ENCODE assay signal across 12 cellular contexts in the genomic region with DNA sequence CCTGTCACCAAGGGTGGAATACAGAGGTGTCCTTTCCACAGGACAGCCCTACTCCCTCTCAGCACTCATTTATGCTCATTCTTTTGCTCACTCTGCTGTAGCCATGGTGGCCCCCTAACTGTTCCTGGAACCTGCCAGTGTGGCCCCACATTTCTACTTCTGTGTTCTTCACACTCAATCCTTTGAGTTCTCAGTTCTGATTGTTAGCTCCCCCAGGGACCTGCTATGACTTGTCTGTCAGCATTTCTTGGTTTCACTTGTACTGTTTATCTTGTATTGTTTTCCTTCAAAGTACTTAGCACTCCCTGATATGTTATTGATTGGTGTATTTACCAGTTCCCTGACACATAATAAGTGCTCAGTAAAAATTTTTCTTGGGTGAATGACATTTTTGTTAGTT. TPM values are rescaled to one million over a fixed set of nuclear protein-coding genes. Genes with fewer than 3 reads are reported as not detected.
DNase-seq lines count a peak whose midpoint lies in the region; ATAC-seq lines count a peak whose summit lies in the region.
"Had no signal": no experiment of that assay in that cellular context is flagged by ENCODE, and none has a peak within 500 bp of the region (broad histone marks: within the 10 kb centered on the region; RNA-seq: fewer than 3 reads in every experiment).

No MANE protein-coding gene starts in this region.

- peaks cover 17% of the 10 kb centered on the region for H3K36me3 Mint-ChIP-seq in activated CD4-positive, alpha-beta memory T cell treated with anti-CD3 and anti-CD28 coated beads for 36 hours

- no peaks in the 10 kb centered on the region for H3K27me3 Mint-ChIP-seq in activated CD4-positive, alpha-beta memory T cell treated with anti-CD3 and anti-CD28 coated beads for 36 hours

- CTCF ChIA-PET in activated CD4-positive, alpha-beta memory T cell treated with anti-CD3 and anti-CD28 coated beads for 36 hours (lab: Charles Lee): no interaction called here

- intact Hi-C loops in activated CD4-positive, alpha-beta memory T cell treated with anti-CD3 and anti-CD28 coated beads for 36 hours (cut with micrococcal nuclease): no loop called here

- peak; percentile 86 for ATAC-seq in GM18517 (IDR thresholded peaks at IDR 0.05; ENCODE audit: unreplicated experiment)
- ATAC-seq in GM19463 (IDR thresholded peaks at IDR 0.05; ENCODE audit: unreplicated experiment): peak; percentile 79
- ATAC-seq in HG02981 (IDR thresholded peaks at IDR 0.05; ENCODE audit: unreplicated experiment): peak; percentile 80

- POLR2A ChIA-PET in activated CD4-positive, alpha-beta memory T cell treated with anti-CD3 and anti-CD28 coated beads for 36 hours (lab: Charles Lee): no interaction called here

- H3K4me3 Mint-ChIP-seq in activated CD4-positive, alpha-beta memory T cell treated with anti-CD3 and anti-CD28 coated beads for 36 hours: no peak overlapping the region

- no peak for DNase-seq in activated CD4-positive, alpha-beta memory T cell treated with anti-CD3 and anti-CD28 coated beads for 36 hours
- DNase-seq in putamen (ENCODE audit: low spot score): no peak
- no peak for DNase-seq in NCI-H1694 (lab: John Stamatoyannopoulos, UW)
- DNase-seq in NCI-H345 (lab: John Stamatoyannopoulos, UW): no peak
- DNase-seq in kidney glomerular epithelial cell (lab: John Stamatoyannopoulos, UW): no peak
- DNase-seq: activated CD4-positive, alpha-beta T cell treated with anti-CD3 and anti-CD28 coated beads for 4 hours; DMS 273 treated with DMSO at 0.1 percent for 48 hours; kidney; SHP77 had no signal

- peaks cover 21% of the 10 kb centered on the region for H3K4me1 Mint-ChIP-seq in activated CD4-positive, alpha-beta memory T cell treated with anti-CD3 and anti-CD28 coated beads for 36 hours (ENCODE audit: low read depth)

- no peaks in the 10 kb centered on the region for H3K9me3 Mint-ChIP-seq in activated CD4-positive, alpha-beta memory T cell treated with anti-CD3 and anti-CD28 coated beads for 36 hours

- peak overlapping the region; percentile 70 for H3K27ac Mint-ChIP-seq in activated CD4-positive, alpha-beta memory T cell treated with anti-CD3 and anti-CD28 coated beads for 36 hours

RNA-seq across cellular contexts. Expression of a gene that starts 14.9 kb away (rescaled TPM):
- 100 to 1,000 TPM in 1 of 2 experiments, 10 to 100 TPM in 1; 89.7 to 100 TPM for total RNA-seq in activated CD4-positive, alpha-beta memory T cell treated with anti-CD3 and anti-CD28 coated beads for 36 hours

RNA-seq across cellular contexts. Expression of a gene that starts 33.1 kb away (rescaled TPM):
- total RNA-seq in activated CD4-positive, alpha-beta memory T cell treated with anti-CD3 and anti-CD28 coated beads for 36 hours: 10 to 100 TPM; 13.6 to 15.3 TPM
